11 cellular contexts compared by ENCODE assay signal in genomic region chr16:50261160-50261706, GRCh38.
"Had no signal": no experiment of that assay in that cellular context is flagged by ENCODE, and none has a peak within 500 bp of the region (broad histone marks: within the 10 kb centered on the region; RNA-seq: fewer than 3 reads in every experiment).

No MANE protein-coding gene starts in this region.

- H3K27ac ChIP-seq: esophagus muscularis mucosa, hepatocyte, pancreas, SK-N-MC had no signal

- H3K9me3 Mint-ChIP-seq: activated naive CD4-positive, alpha-beta T cell treated with anti-CD3 and anti-CD28 coated beads, Interleukin-2, amount 50 U/mL, for 24 hours had no signal

- H3K9me3 ChIP-seq: esophagus muscularis mucosa, pancreas, upper lobe of left lung had no signal

- H3K4me1 ChIP-seq: pancreas had no signal

- H3K4me2 ChIP-seq: hepatocyte had no signal

- H3K4me3 Mint-ChIP-seq: activated naive CD4-positive, alpha-beta T cell treated with anti-CD3 and anti-CD28 coated beads, Interleukin-2, amount 50 U/mL, for 24 hours had no signal

- DNase-seq: activated CD4-positive, alpha-beta T cell treated with anti-CD3 and anti-CD28 coated beads, Interleukin-2, amount 50 U/mL, for 1 hour; activated T-cell treated with anti-CD3 and anti-CD28 coated beads for 4 hours; stimulated activated CD4-positive, alpha-beta T cell treated with anti-CD3 and anti-CD28 coated beads, Interleukin-15, amount 100 ng/mL, for 24 hours; stimulated activated CD4-positive, alpha-beta T cell treated with anti-CD3 and anti-CD28 coated beads, Interleukin-4, amount 100 ng/mL, for 1 hour; stimulated activated naive CD4-positive, alpha-beta T cell had no signal

- H3K27me3 Mint-ChIP-seq: activated naive CD4-positive, alpha-beta T cell treated with anti-CD3 and anti-CD28 coated beads, Interleukin-2, amount 50 U/mL, for 24 hours had no signal

- H2AFZ ChIP-seq: hepatocyte had no signal

- H3K27me3 ChIP-seq: esophagus muscularis mucosa, hepatocyte, pancreas, upper lobe of left lung had no signal

- H3K36me3 Mint-ChIP-seq: activated naive CD4-positive, alpha-beta T cell treated with anti-CD3 and anti-CD28 coated beads, Interleukin-2, amount 50 U/mL, for 24 hours had no signal

- H3K79me2 ChIP-seq: hepatocyte had no signal

- H3K4me3 ChIP-seq: esophagus muscularis mucosa, hepatocyte, pancreas, SK-N-MC, upper lobe of left lung had no signal

- H3K36me3 ChIP-seq: esophagus muscularis mucosa, pancreas, upper lobe of left lung had no signal
